1 cellular context compared by ENCODE assay signal in genomic region chr14:73996731-73997107, GRCh38.
TF ChIP-seq lines count a peak whose summit lies in the region.

No MANE protein-coding gene starts in this region.

TF ChIP-seq in HepG2, 621 proteins besides CTCF, POLR2A, EP300 and RAD21 (continued from another document and continues in another):
- TF ChIP-seq, protein P1, sequence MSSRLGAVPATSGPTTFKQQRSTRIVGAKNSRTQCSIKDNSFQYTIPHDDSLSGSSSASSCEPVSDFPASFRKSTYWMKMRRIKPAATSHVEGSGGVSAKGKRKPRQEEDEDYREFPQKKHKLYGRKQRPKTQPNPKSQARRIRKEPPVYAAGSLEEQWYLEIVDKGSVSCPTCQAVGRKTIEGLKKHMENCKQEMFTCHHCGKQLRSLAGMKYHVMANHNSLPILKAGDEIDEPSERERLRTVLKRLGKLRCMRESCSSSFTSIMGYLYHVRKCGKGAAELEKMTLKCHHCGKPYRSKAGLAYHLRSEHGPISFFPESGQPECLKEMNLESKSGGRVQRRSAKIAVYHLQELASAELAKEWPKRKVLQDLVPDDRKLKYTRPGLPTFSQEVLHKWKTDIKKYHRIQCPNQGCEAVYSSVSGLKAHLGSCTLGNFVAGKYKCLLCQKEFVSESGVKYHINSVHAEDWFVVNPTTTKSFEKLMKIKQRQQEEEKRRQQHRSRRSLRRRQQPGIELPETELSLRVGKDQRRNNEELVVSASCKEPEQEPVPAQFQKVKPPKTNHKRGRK (CRISPR knock-in tag; IDR thresholded peaks at IDR 0.05): no peak
- no peak for TF ChIP-seq ZNF687 (CRISPR knock-in tag; IDR thresholded peaks at IDR 0.05)
- TF ChIP-seq, protein P2, sequence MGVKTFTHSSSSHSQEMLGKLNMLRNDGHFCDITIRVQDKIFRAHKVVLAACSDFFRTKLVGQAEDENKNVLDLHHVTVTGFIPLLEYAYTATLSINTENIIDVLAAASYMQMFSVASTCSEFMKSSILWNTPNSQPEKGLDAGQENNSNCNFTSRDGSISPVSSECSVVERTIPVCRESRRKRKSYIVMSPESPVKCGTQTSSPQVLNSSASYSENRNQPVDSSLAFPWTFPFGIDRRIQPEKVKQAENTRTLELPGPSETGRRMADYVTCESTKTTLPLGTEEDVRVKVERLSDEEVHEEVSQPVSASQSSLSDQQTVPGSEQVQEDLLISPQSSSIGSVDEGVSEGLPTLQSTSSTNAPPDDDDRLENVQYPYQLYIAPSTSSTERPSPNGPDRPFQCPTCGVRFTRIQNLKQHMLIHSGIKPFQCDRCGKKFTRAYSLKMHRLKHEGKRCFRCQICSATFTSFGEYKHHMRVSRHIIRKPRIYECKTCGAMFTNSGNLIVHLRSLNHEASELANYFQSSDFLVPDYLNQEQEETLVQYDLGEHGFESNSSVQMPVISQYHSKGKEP (CRISPR knock-in tag; IDR thresholded peaks at IDR 0.05): no peak
- no peak; the same call in 1 of the 2 replicates for TF ChIP-seq ZNF709 (CRISPR knock-in tag; IDR thresholded peaks at IDR 0.05)
- TF ChIP-seq MIER3 (CRISPR knock-in tag; IDR thresholded peaks at IDR 0.05; ENCODE audit: borderline replicate concordance): peak; percentile 24; the same call in 1 of the 2 replicates
- TF ChIP-seq NAIF1 (CRISPR knock-in tag; IDR thresholded peaks at IDR 0.05; ENCODE audit: borderline replicate concordance): no peak
- no peak for TF ChIP-seq PTBP1 (IDR thresholded peaks at IDR 0.05; ENCODE audit: low read depth, low read length, poor library complexity, severe bottlenecking)
- no peak for TF ChIP-seq ZEB1 (IDR thresholded peaks at IDR 0.05; ENCODE audit: insufficient replicate concordance, low read depth)
- TF ChIP-seq MBD4 (IDR thresholded peaks at IDR 0.05; ENCODE audit: borderline replicate concordance, low read length): no peak
- no peak for TF ChIP-seq ZNF280D (CRISPR knock-in tag; IDR thresholded peaks at IDR 0.05)
- TF ChIP-seq HIVEP1 (CRISPR knock-in tag; IDR thresholded peaks at IDR 0.05): no peak
- TF ChIP-seq NFYB (CRISPR knock-in tag; IDR thresholded peaks at IDR 0.05): no peak
- no peak for TF ChIP-seq AFF4 (CRISPR knock-in tag; IDR thresholded peaks at IDR 0.05)
- no peak for TF ChIP-seq JDP2 (CRISPR knock-in tag; IDR thresholded peaks at IDR 0.05; ENCODE audit: borderline replicate concordance)
- TF ChIP-seq ZFP36 (IDR thresholded peaks at IDR 0.05; ENCODE audit: borderline replicate concordance, low read depth, low read length, partially characterized antibody): no peak
- TF ChIP-seq ZNF513 (CRISPR knock-in tag; conservative IDR thresholded peaks at IDR 0.05): no peak
- no peak for TF ChIP-seq ZNF180 (CRISPR knock-in tag; IDR thresholded peaks at IDR 0.05; ENCODE audit: borderline replicate concordance, low read depth)
- TF ChIP-seq, protein P3, sequence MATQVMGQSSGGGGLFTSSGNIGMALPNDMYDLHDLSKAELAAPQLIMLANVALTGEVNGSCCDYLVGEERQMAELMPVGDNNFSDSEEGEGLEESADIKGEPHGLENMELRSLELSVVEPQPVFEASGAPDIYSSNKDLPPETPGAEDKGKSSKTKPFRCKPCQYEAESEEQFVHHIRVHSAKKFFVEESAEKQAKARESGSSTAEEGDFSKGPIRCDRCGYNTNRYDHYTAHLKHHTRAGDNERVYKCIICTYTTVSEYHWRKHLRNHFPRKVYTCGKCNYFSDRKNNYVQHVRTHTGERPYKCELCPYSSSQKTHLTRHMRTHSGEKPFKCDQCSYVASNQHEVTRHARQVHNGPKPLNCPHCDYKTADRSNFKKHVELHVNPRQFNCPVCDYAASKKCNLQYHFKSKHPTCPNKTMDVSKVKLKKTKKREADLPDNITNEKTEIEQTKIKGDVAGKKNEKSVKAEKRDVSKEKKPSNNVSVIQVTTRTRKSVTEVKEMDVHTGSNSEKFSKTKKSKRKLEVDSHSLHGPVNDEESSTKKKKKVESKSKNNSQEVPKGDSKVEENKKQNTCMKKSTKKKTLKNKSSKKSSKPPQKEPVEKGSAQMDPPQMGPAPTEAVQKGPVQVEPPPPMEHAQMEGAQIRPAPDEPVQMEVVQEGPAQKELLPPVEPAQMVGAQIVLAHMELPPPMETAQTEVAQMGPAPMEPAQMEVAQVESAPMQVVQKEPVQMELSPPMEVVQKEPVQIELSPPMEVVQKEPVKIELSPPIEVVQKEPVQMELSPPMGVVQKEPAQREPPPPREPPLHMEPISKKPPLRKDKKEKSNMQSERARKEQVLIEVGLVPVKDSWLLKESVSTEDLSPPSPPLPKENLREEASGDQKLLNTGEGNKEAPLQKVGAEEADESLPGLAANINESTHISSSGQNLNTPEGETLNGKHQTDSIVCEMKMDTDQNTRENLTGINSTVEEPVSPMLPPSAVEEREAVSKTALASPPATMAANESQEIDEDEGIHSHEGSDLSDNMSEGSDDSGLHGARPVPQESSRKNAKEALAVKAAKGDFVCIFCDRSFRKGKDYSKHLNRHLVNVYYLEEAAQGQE (IDR thresholded peaks at IDR 0.05; ENCODE audit: borderline replicate concordance in 1 of 2, low read depth in 1 of 2, low read length in 2 of 2): no peak
- TF ChIP-seq ZZZ3 (CRISPR knock-in tag; IDR thresholded peaks at IDR 0.05; ENCODE audit: borderline replicate concordance): no peak
- peak; percentile 81; the same call in 1 of the 2 replicates for TF ChIP-seq MED1 (CRISPR knock-in tag; IDR thresholded peaks at IDR 0.05)
- no peak for TF ChIP-seq GTF3A (CRISPR knock-in tag; conservative IDR thresholded peaks at IDR 0.05)
- TF ChIP-seq FOXA1 (IDR thresholded peaks at IDR 0.05): no peak
- no peak for TF ChIP-seq FOXA1 (CRISPR knock-in tag; IDR thresholded peaks at IDR 0.05)
- TF ChIP-seq RCOR2 (CRISPR knock-in tag; IDR thresholded peaks at IDR 0.05): no peak
- no peak for TF ChIP-seq KLF11 (CRISPR knock-in tag; IDR thresholded peaks at IDR 0.05)
- TF ChIP-seq ZNF501 (CRISPR knock-in tag; IDR thresholded peaks at IDR 0.05): no peak
